In genomic region chr19:20470345-20471119, GRCh38 we compare ENCODE assay signal across 27 cellular contexts.
DNase-seq lines count a peak whose midpoint lies in the region; ATAC-seq and TF ChIP-seq lines count a peak whose summit lies in the region.
"Had no signal": no experiment of that assay in that cellular context is flagged by ENCODE, and none has a peak within 500 bp of the region (broad histone marks: within the 10 kb centered on the region; RNA-seq: fewer than 3 reads in every experiment).

No MANE protein-coding gene starts in this region.

- H3K27me3 ChIP-seq in body of pancreas: no peaks in the 10 kb centered on the region
- no peaks in the 10 kb centered on the region for H3K27me3 ChIP-seq in upper lobe of right lung

- H3K4me1 Mint-ChIP-seq in mesothelial cell of epicardium: peaks cover 6% of the 10 kb centered on the region
- H3K4me1 Mint-ChIP-seq: B cell had no signal

- H3K9me3 ChIP-seq in body of pancreas (no peaks in the 10 kb centered on the region), upper lobe of right lung (no peaks in the 10 kb centered on the region)
- H3K9me3 ChIP-seq: Caco-2, HAP-1 had no signal

- ATAC-seq in body of pancreas (no peak), upper lobe of right lung (no peak)
- ATAC-seq: CD8-positive, alpha-beta T cell; K562; Panc1 had no signal

- intact Hi-C loops in body of pancreas (cut with DNase I) (no loop called here), upper lobe of right lung (cut with DNase I) (no loop called here)

- DNase-seq in DMS 273 (lab: John Stamatoyannopoulos, UW; ENCODE audit: unreplicated experiment) (peak; percentile 26), DMS 273 treated with DMSO at 0.1 percent for 48 hours (lab: John Stamatoyannopoulos, UW) (no peak), body of pancreas (peak in 3 of 4 donors; percentile 14 to 59 (median 30)), mesothelial cell of epicardium (ENCODE audit: low spot score in 2 of 2, unreplicated experiment in 2 of 2) (no peak), upper lobe of right lung (peak; percentile 65), T-helper 9 cell (no peak), UCSD-AML1 (lab: John Stamatoyannopoulos, UW; ENCODE audit: unreplicated experiment) (no peak)
- DNase-seq: Caco-2; CD8-positive, alpha-beta T cell; GM23248; HFFc6; Kasumi-1; MV-4-11; NCI-H1105; NCI-H1436 treated with DMSO at 0.1 percent for 48 hours; NCI-H187 treated with DMSO at 0.1 percent for 48 hours; NCI-H446; NCI-H524 treated with DMSO at 0.1 percent for 48 hours; NCI-H774; SHP77 treated with DMSO at 0.1 percent for 48 hours had no signal

- H3K4me3 Mint-ChIP-seq in mesothelial cell of epicardium: no peak overlapping the region
- H3K4me3 Mint-ChIP-seq: B cell; CD8-positive, alpha-beta T cell; HFFc6 had no signal

- no peaks in the 10 kb centered on the region for H3K36me3 ChIP-seq in body of pancreas (replicated peaks in 1 of 2; ENCODE audit: insufficient read depth in 1 of 2, low read depth in 2 of 2)
- H3K36me3 ChIP-seq in upper lobe of right lung: no peaks in the 10 kb centered on the region
- H3K36me3 ChIP-seq: HAP-1 had no signal

- no peaks in the 10 kb centered on the region for H3K36me3 Mint-ChIP-seq in mesothelial cell of epicardium
- H3K36me3 Mint-ChIP-seq: CD8-positive, alpha-beta T cell had no signal

- TF ChIP-seq CTCF in body of pancreas (IDR thresholded peaks at IDR 0.05): no peak
- TF ChIP-seq CTCF in mesothelial cell of epicardium (IDR thresholded peaks at IDR 0.05; ENCODE audit: unreplicated experiment): no peak
- no peak for TF ChIP-seq CTCF in upper lobe of right lung (IDR thresholded peaks at IDR 0.05)

- peak overlapping the region; percentile 34 for H3K27ac Mint-ChIP-seq in mesothelial cell of epicardium
- H3K27ac Mint-ChIP-seq: B cell; CD8-positive, alpha-beta T cell; HFFc6 had no signal

- H3K4me3 ChIP-seq in body of pancreas: no peak overlapping the region
- peak overlapping the region; percentile 13 for H3K4me3 ChIP-seq in upper lobe of right lung
- H3K4me3 ChIP-seq: GM23248, HAP-1, K562 had no signal

- TF ChIP-seq POLR2A in body of pancreas (IDR thresholded peaks at IDR 0.05): no peak

- H3K27ac ChIP-seq in body of pancreas (peak overlapping the region in 1 of 4 donors; percentile 38), upper lobe of right lung (no peak overlapping the region)
- H3K27ac ChIP-seq: 22Rv1, C4-2B, GM23248, RWPE1 had no signal

- H3K27me3 Mint-ChIP-seq in mesothelial cell of epicardium (ENCODE audit: low read depth): no peaks in the 10 kb centered on the region
- H3K27me3 Mint-ChIP-seq: B cell had no signal

- H3K9me3 Mint-ChIP-seq in mesothelial cell of epicardium: no peaks in the 10 kb centered on the region

- H3K4me1 ChIP-seq in body of pancreas (peaks cover 18% of the 10 kb centered on the region), upper lobe of right lung (peaks cover 5% of the 10 kb centered on the region)
- H3K4me1 ChIP-seq: Caco-2, HAP-1 had no signal

- 50 to 55% methylated on average over 4 of the region's 4 CpGs for WGBS in body of pancreas, 2 donors

Comparison
In these comparisons a context has a peak if more than half of its experiments do, and no peak if none do; other contexts are left out.
1. DNase-seq: peak in DMS 273 (single experiment), body of pancreas (3 of 4) and upper lobe of right lung (single experiment); none in DMS 273 treated with DMSO at 0.1 percent for 48 hours (single experiment), mesothelial cell of epicardium (0 of 2), T-helper 9 cell (single experiment) and UCSD-AML1 (single experiment).